Comparison of ENCODE assay signal across 25 cellular contexts in the genomic region with DNA sequence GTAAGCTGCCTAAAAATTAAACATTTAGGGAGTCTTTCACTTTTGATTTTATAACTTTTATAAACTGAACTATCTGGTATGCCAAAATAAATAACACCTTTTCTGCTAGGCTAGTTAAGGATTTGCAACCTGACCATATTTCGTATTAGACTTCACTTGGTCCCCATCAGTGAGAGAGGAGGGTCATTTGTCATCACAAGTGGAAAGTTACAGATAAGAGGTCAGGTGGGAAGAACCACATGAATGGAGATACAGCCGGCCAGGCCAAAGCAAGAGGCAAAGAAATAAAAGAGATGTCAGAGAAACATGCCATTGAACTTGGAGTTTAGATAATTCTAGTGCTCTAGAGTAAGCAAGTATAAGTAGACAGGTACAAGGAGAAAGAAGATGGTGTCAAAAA.
"Had no signal": no experiment of that assay in that cellular context is flagged by ENCODE, and none has a peak within 500 bp of the region (broad histone marks: within the 10 kb centered on the region; RNA-seq: fewer than 3 reads in every experiment).

No MANE protein-coding gene starts in this region.

- H3K27ac Mint-ChIP-seq: activated CD4-positive, alpha-beta T cell treated with anti-CD3 and anti-CD28 coated beads for 36 hours; activated CD4-positive, alpha-beta T cell treated with anti-CD3 and anti-CD28 coated beads, Interleukin-2, amount 10 ng/mL, durations not matched to agents 24 days and 14 days; activated CD8-positive, alpha-beta memory T cell treated with anti-CD3 and anti-CD28 coated beads, Interleukin-2, amount 10 ng/mL, durations not matched to agents 7 days and 5 days; activated CD8-positive, alpha-beta T cell treated with anti-CD3 and anti-CD28 coated beads, Interleukin-2, amount 10 ng/mL, durations not matched to agents 7 days and 5 days; brain had no signal

- H3K4me1 Mint-ChIP-seq: activated CD4-positive, alpha-beta T cell treated with anti-CD3 and anti-CD28 coated beads for 36 hours; activated CD4-positive, alpha-beta T cell treated with anti-CD3 and anti-CD28 coated beads, Interleukin-2, amount 10 ng/mL, durations not matched to agents 24 days and 14 days; activated CD8-positive, alpha-beta memory T cell treated with anti-CD3 and anti-CD28 coated beads, Interleukin-2, amount 10 ng/mL, durations not matched to agents 7 days and 5 days; brain had no signal

- ATAC-seq: activated CD4-positive, alpha-beta T cell treated with anti-CD3 and anti-CD28 coated beads for 36 hours; activated CD8-positive, alpha-beta memory T cell treated with anti-CD3 and anti-CD28 coated beads, Interleukin-2, amount 10 ng/mL, durations not matched to agents 7 days and 5 days; activated CD8-positive, alpha-beta T cell treated with anti-CD3 and anti-CD28 coated beads, Interleukin-2, amount 10 ng/mL, durations not matched to agents 7 days and 5 days; gastroesophageal sphincter; heart right ventricle had no signal

- H3K4me3 Mint-ChIP-seq: activated CD4-positive, alpha-beta T cell treated with anti-CD3 and anti-CD28 coated beads for 36 hours; activated CD4-positive, alpha-beta T cell treated with anti-CD3 and anti-CD28 coated beads, Interleukin-2, amount 10 ng/mL, durations not matched to agents 24 days and 14 days; activated CD8-positive, alpha-beta memory T cell treated with anti-CD3 and anti-CD28 coated beads, Interleukin-2, amount 10 ng/mL, durations not matched to agents 7 days and 5 days; activated CD8-positive, alpha-beta T cell treated with anti-CD3 and anti-CD28 coated beads, Interleukin-2, amount 10 ng/mL, durations not matched to agents 7 days and 5 days; activated naive CD8-positive, alpha-beta T cell; brain had no signal

- H3K9me3 Mint-ChIP-seq: activated CD4-positive, alpha-beta T cell treated with anti-CD3 and anti-CD28 coated beads, Interleukin-2, amount 10 ng/mL, durations not matched to agents 24 days and 14 days; brain had no signal

- FAIRE-seq: endometrium, endothelial cell of umbilical vein had no signal

- H3K27me3 Mint-ChIP-seq: activated CD4-positive, alpha-beta T cell treated with anti-CD3 and anti-CD28 coated beads for 36 hours; activated CD4-positive, alpha-beta T cell treated with anti-CD3 and anti-CD28 coated beads, Interleukin-2, amount 10 ng/mL, durations not matched to agents 24 days and 14 days; activated CD8-positive, alpha-beta memory T cell treated with anti-CD3 and anti-CD28 coated beads, Interleukin-2, amount 10 ng/mL, durations not matched to agents 7 days and 5 days; activated naive CD8-positive, alpha-beta T cell; brain had no signal

- DNase-seq: activated CD4-positive, alpha-beta T cell treated with anti-CD3 and anti-CD28 coated beads for 36 hours; activated CD4-positive, alpha-beta T cell treated with anti-CD3 and anti-CD28 coated beads, Interleukin-2, amount 10 ng/mL, durations not matched to agents 24 days and 14 days; activated CD4-positive, CD25-positive, alpha-beta regulatory T cell; activated CD4-positive, CD25-positive, alpha-beta regulatory T cell treated with anti-CD3 and anti-CD28 coated beads, Interleukin-2, amount 50 U/mL, for 72 hours; activated CD8-positive, alpha-beta memory T cell treated with anti-CD3 and anti-CD28 coated beads, Interleukin-2, amount 10 ng/mL, durations not matched to agents 7 days and 5 days; activated CD8-positive, alpha-beta memory T cell treated with anti-CD3 and anti-CD28 coated beads, Interleukin-2, amount 50 U/mL, for 4 hours; activated CD8-positive, alpha-beta T cell treated with anti-CD3 and anti-CD28 coated beads, Interleukin-2, amount 10 ng/mL, durations not matched to agents 7 days and 5 days; activated effector memory CD4-positive, alpha-beta T cell treated with Interleukin-2 at 50 U/mL for 16 hours; activated gamma-delta T cell treated with Interleukin-2 at 50 U/mL for 16 hours; activated naive CD4-positive, alpha-beta T cell treated with anti-CD3 and anti-CD28 coated beads, Interleukin-2, amount 50 U/mL, for 16 hours; activated naive CD4-positive, alpha-beta T cell treated with Interleukin-2 at 50 U/mL for 16 hours; activated T-cell treated with anti-CD3 and anti-CD28 coated beads, Interleukin-2, amount 50 U/mL, for 48 hours; central memory CD4-positive, alpha-beta T cell; cerebellar nuclear complex; colonic mucosa; effector CD8-positive, alpha-beta T cell; esophagus squamous epithelium; foreskin melanocyte; heart right ventricle; T-helper 2 cell had no signal
